ENCODE assay signal across 9 cellular contexts in the genomic region with DNA sequence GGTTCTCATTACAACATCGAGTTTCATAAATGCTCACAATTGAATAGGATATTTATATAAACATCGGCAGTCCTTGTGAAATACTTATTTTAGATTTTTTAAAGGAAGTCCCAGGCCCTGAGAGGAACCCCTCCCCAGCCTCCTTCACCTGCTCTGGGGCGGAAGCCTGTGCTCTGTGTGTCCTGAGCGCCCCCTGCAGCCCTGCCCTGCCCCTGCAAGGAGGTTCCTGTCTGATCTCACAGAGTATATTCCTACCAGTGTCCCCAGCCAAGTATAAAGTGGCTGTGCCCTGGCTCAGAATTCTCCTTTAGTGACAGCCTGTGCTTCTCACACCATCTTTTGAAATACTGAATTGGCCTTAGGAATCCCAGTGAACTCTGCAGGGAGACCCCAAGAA.
A peak's percentile ranks its signal among the peaks of the same experiment; 100 is the strongest.
DNase-seq lines count a peak whose midpoint lies in the region; ATAC-seq, FAIRE-seq and TF ChIP-seq lines count a peak whose summit lies in the region.
"Had no signal": no experiment of that assay in that cellular context is flagged by ENCODE, and none has a peak within 500 bp of the region (broad histone marks: within the 10 kb centered on the region; RNA-seq: fewer than 3 reads in every experiment).

No MANE protein-coding gene starts in this region.

- BruUV-seq in OCI-LY7 (replicated peaks; lab: Mats Ljungman, UMichigan), result TSS peak; percentile 93

- WGBS in small intestine, 3 donors, result 28 to 31% (median 30%) methylated on average over 4 of the region's 4 CpGs

- H3K9me2 ChIP-seq in OCI-LY7 (ENCODE audit: insufficient read depth, low read length), result no peaks in the 10 kb centered on the region

- peak; percentile 87 for DNase-seq in OCI-LY7 (ENCODE audit: low spot score)
- DNase-seq in activated T-cell treated with anti-CD3 and anti-CD28 coated beads, Interleukin-2, amount 50 U/mL, for 24 hours, result peak; percentile 77
- peak; percentile 33 for DNase-seq in small intestine

- CTCF ChIA-PET in OCI-LY7 (lab: Charles Lee; ENCODE audit: unreplicated experiment), result no interaction called here

- POLR2A ChIA-PET in OCI-LY7 (lab: Charles Lee), result interaction anchor here (1.0 to 4.1 kb wide), 3 partner anchors 324 to 609 kb away, joined by 3 to 22 read pairs (median 13); no protein-coding TSS in a partner anchor

- peaks cover 39% of the 10 kb centered on the region for H3K4me1 Mint-ChIP-seq in activated T-cell treated with anti-CD3 and anti-CD28 coated beads, Interleukin-2, amount 50 U/mL, for 24 hours (ENCODE audit: low read depth)

- H3K27ac ChIP-seq in C4-2B (no peak overlapping the region), OCI-LY7 (ENCODE audit: low read depth, low read length, poor library complexity, severe bottlenecking) (peak overlapping the region; percentile 99), small intestine (ENCODE audit: low read depth in 1 of 2, low read length in 1 of 2) (no peak overlapping the region)

- H3K36me3 ChIP-seq in OCI-LY7 (ENCODE audit: insufficient read depth, low read length) (peaks cover 6% of the 10 kb centered on the region; the same call in 1 of the 2 replicates), small intestine (ENCODE audit: control insufficient read depth in 2 of 2, insufficient read depth in 2 of 2, low read length in 2 of 2) (no peaks in the 10 kb centered on the region)

- H3K9me3 Mint-ChIP-seq in activated T-cell treated with anti-CD3 and anti-CD28 coated beads, Interleukin-2, amount 50 U/mL, for 24 hours, result no peaks in the 10 kb centered on the region

- H3K27me3 Mint-ChIP-seq in activated T-cell treated with anti-CD3 and anti-CD28 coated beads, Interleukin-2, amount 50 U/mL, for 24 hours, result no peaks in the 10 kb centered on the region

- H3K4me2 ChIP-seq in OCI-LY7 (ENCODE audit: low read length), result peak overlapping the region; percentile 80

- H3K36me3 Mint-ChIP-seq in activated T-cell treated with anti-CD3 and anti-CD28 coated beads, Interleukin-2, amount 50 U/mL, for 24 hours (ENCODE audit: low read depth), result no peaks in the 10 kb centered on the region

- H3K9me3 ChIP-seq in OCI-LY7 (ENCODE audit: low read length) (no peaks in the 10 kb centered on the region), small intestine (ENCODE audit: control insufficient read depth, low read depth) (no peaks in the 10 kb centered on the region)

- H3K4me1 ChIP-seq in OCI-LY7 (ENCODE audit: insufficient read depth, low read length, poor library complexity, severe bottlenecking) (peaks cover 49% of the 10 kb centered on the region), small intestine (ENCODE audit: control insufficient read depth in 2 of 2, insufficient read depth in 1 of 2, low read depth in 1 of 2, low read length in 1 of 2) (no peaks in the 10 kb centered on the region)

- no peaks in the 10 kb centered on the region for H3K27me3 ChIP-seq in small intestine (ENCODE audit: control insufficient read depth in 2 of 2, insufficient read depth in 2 of 2, low read length in 2 of 2)

- no peak for FAIRE-seq in small intestine (lab: Jason Lieb, UNC)
- FAIRE-seq: H54 had no signal

- no peak for ATAC-seq in HG02798 (IDR thresholded peaks at IDR 0.05; ENCODE audit: poor library complexity, unreplicated experiment)
- no peak for ATAC-seq in GM18873 (IDR thresholded peaks at IDR 0.05; ENCODE audit: low FRiP score, unreplicated experiment)
- ATAC-seq in GM19455 (IDR thresholded peaks at IDR 0.05; ENCODE audit: unreplicated experiment), result no peak
- no peak for ATAC-seq in GM18907 (IDR thresholded peaks at IDR 0.05; ENCODE audit: unreplicated experiment)

- peak overlapping the region; percentile 24 for H3K27ac Mint-ChIP-seq in activated T-cell treated with anti-CD3 and anti-CD28 coated beads, Interleukin-2, amount 50 U/mL, for 24 hours

- H4K20me1 ChIP-seq in OCI-LY7 (ENCODE audit: insufficient read depth, low read length), result no peaks in the 10 kb centered on the region

- H3K79me2 ChIP-seq in OCI-LY7 (ENCODE audit: insufficient read depth, low read depth, low read length), result peaks cover 53% of the 10 kb centered on the region

- H3K4me3 ChIP-seq in OCI-LY7 (ENCODE audit: low read depth, low read length, poor library complexity, severe bottlenecking), result peak overlapping the region; percentile 71
- H3K4me3 ChIP-seq in small intestine (ENCODE audit: low read depth in 1 of 2, low read length in 2 of 2), result no peak overlapping the region

- intact Hi-C loops in OCI-LY7 (cut with micrococcal nuclease; ENCODE audit: unreplicated experiment), result no loop called here

- no peak overlapping the region for H3K4me3 Mint-ChIP-seq in activated T-cell treated with anti-CD3 and anti-CD28 coated beads, Interleukin-2, amount 50 U/mL, for 24 hours

- no peak overlapping the region for H2AFZ ChIP-seq in OCI-LY7 (ENCODE audit: low read length)

- peak; percentile 48 for TF ChIP-seq CTCF in C4-2B (conservative IDR thresholded peaks at IDR 0.05)
- TF ChIP-seq CTCF in OCI-LY7 (conservative IDR thresholded peaks at IDR 0.05; ENCODE audit: low read length), result peak; percentile 74

Comparison
In these comparisons a context has a peak if more than half of its experiments do, and no peak if none do; other contexts are left out.
1. DNase-seq: peak in every context shown above with its lines; median percentile 87 in OCI-LY7; 77 in activated T-cell treated with anti-CD3 and anti-CD28 coated beads, Interleukin-2, amount 50 U/mL, for 24 hours; 33 in small intestine.